Comparison of ENCODE assay signal across 8 cellular contexts in genomic region chr3:15331606-15332404, GRCh38. TPM values are rescaled to one million over a fixed set of nuclear protein-coding genes. Genes with fewer than 3 reads are reported as not detected.
DNase-seq lines count a peak whose midpoint lies in the region; ATAC-seq, FAIRE-seq and TF ChIP-seq lines count a peak whose summit lies in the region.

No MANE protein-coding gene starts in this region.

- peak overlapping the region; percentile 44 for H3K27ac Mint-ChIP-seq in activated naive CD8-positive, alpha-beta T cell treated with anti-CD3 and anti-CD28 coated beads for 36 hours

- no peaks in the 10 kb centered on the region for H3K9me3 ChIP-seq in right cardiac atrium (ENCODE audit: control insufficient read depth, low read length)

- H3K9me3 Mint-ChIP-seq in activated naive CD8-positive, alpha-beta T cell treated with anti-CD3 and anti-CD28 coated beads for 36 hours = no peaks in the 10 kb centered on the region

- peak; percentile 29 for DNase-seq in GM12891 (ENCODE audit: insufficient read length, low spot score)
- peak; percentile 36 for DNase-seq in RKO (ENCODE audit: low spot score)
- DNase-seq in activated naive CD8-positive, alpha-beta T cell treated with anti-CD3 and anti-CD28 coated beads for 36 hours = peak; percentile 45
- DNase-seq in right cardiac atrium = peak; percentile 53 to 79 (median 77)
- no peak for DNase-seq in retinal pigment epithelial cell (ENCODE audit: low read depth)
- DNase-seq in cortex of kidney (lab: John Stamatoyannopoulos, UW) = no peak

- no peaks in the 10 kb centered on the region for H3K36me3 Mint-ChIP-seq in activated naive CD8-positive, alpha-beta T cell treated with anti-CD3 and anti-CD28 coated beads for 36 hours

- FAIRE-seq in GM12891 (lab: Jason Lieb, UNC) = no peak

- peak overlapping the region; percentile 24 for H3K27ac ChIP-seq in right cardiac atrium (ENCODE audit: low read length)

- TF ChIP-seq POLR2A in GM12891 (IDR thresholded peaks at IDR 0.05; ENCODE audit: low read depth, low read length) = no peak

- intact Hi-C loops in right cardiac atrium (cut with DNase I) = loop anchor here (5.0 to 10.0 kb wide), 3 partner anchors 57 to 67 kb away; no protein-coding TSS in a partner anchor

- ATAC-seq in HG02642 (IDR thresholded peaks at IDR 0.05; ENCODE audit: poor library complexity, unreplicated experiment) (peak; percentile 32), right cardiac atrium (peak; percentile 17 to 25), HG02870 (IDR thresholded peaks at IDR 0.05; ENCODE audit: unreplicated experiment) (no peak)

- WGBS in right cardiac atrium = 2% methylated on average over 71 of the region's 71 CpGs

- peak overlapping the region; percentile 82 for H3K4me3 Mint-ChIP-seq in activated naive CD8-positive, alpha-beta T cell treated with anti-CD3 and anti-CD28 coated beads for 36 hours

- TF ChIP-seq CTCF in retinal pigment epithelial cell (conservative IDR thresholded peaks at IDR 0.05; ENCODE audit: low read depth, low read length) = peak; percentile 10

- peaks cover 30% of the 10 kb centered on the region for H3K4me1 Mint-ChIP-seq in activated naive CD8-positive, alpha-beta T cell treated with anti-CD3 and anti-CD28 coated beads for 36 hours

- peaks cover 9% of the 10 kb centered on the region for H3K27me3 Mint-ChIP-seq in activated naive CD8-positive, alpha-beta T cell treated with anti-CD3 and anti-CD28 coated beads for 36 hours

- H3K4me3 ChIP-seq in right cardiac atrium (ENCODE audit: low read length) = peak overlapping the region; percentile 77
- peak overlapping the region; percentile 89 for H3K4me3 ChIP-seq in retinal pigment epithelial cell (ENCODE audit: low read length)

- no peaks in the 10 kb centered on the region for H3K27me3 ChIP-seq in right cardiac atrium (ENCODE audit: control insufficient read depth, insufficient read depth)

- peaks cover 4% of the 10 kb centered on the region for H3K4me1 ChIP-seq in right cardiac atrium (ENCODE audit: control insufficient read depth, insufficient read depth, low read length)

TF ChIP-seq in GM12891, 5 proteins besides CTCF, POLR2A, EP300 and RAD21:
- no peak for TF ChIP-seq POU2F2 (IDR thresholded peaks at IDR 0.05; ENCODE audit: low read depth, low read length)

RNA-seq across cellular contexts. Expression of gene SH3BP5, which starts 0.6 kb away (rescaled TPM):
- polyA plus RNA-seq in GM12891 (2012; ENCODE audit: low read depth, missing spikeins) = 14.1 TPM
- total RNA-seq in activated naive CD8-positive, alpha-beta T cell treated with anti-CD3 and anti-CD28 coated beads for 36 hours = 1 to 10 TPM; 2.4 TPM
- 10 to 100 TPM; 13.6 to 26.6 (median 15.7) TPM for total RNA-seq in right cardiac atrium
- 12.9 TPM for polyA plus RNA-seq in right cardiac atrium

Comparison
In these comparisons a context has a peak if more than half of its experiments do, and no peak if none do; other contexts are left out.
1. DNase-seq: peak in GM12891 (single experiment), RKO (single experiment), activated naive CD8-positive, alpha-beta T cell treated with anti-CD3 and anti-CD28 coated beads for 36 hours (single experiment) and right cardiac atrium (3 of 3); none in retinal pigment epithelial cell (single experiment) and cortex of kidney (single experiment).
2. RNA of gene SH3BP5, which starts 0.6 kb away (total RNA-seq): 13.6 to 26.6 TPM in right cardiac atrium; 2.4 TPM in activated naive CD8-positive, alpha-beta T cell treated with anti-CD3 and anti-CD28 coated beads for 36 hours; every median in the first group is over 4 times any median in the second.